In the genomic region with DNA sequence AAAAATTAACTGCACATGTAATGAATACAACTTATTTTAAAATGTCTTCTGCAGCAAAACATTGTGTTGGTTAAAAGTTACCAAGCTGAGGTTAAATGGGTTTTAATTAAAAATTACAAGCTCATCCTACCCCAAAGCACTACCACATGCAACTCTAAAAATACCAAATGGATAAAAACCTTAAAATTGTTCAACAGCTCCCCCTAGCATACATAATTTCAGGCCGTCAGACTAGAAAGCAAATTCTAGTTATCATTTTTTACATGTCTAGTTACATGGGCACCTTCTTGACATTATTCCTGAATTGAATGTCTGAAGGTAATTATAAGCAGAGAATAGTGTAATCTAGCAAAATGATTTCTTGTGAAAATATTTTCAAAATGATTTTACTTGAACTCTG, we compare ENCODE assay signal across 10 cellular contexts.
DNase-seq lines count a peak whose midpoint lies in the region; FAIRE-seq and TF ChIP-seq lines count a peak whose summit lies in the region.
"Had no signal": no experiment of that assay in that cellular context is flagged by ENCODE, and none has a peak within 500 bp of the region (broad histone marks: within the 10 kb centered on the region; RNA-seq: fewer than 3 reads in every experiment).

No MANE protein-coding gene starts in this region.

- H3K27ac ChIP-seq in OCI-LY3 (ENCODE audit: low read length) (no peak overlapping the region), smooth muscle cell (ENCODE audit: low read depth) (no peak overlapping the region), suprapubic skin (no peak overlapping the region)

- H3K27me3 ChIP-seq in OCI-LY3 (ENCODE audit: low read depth, low read length) (no peaks in the 10 kb centered on the region), smooth muscle cell (ENCODE audit: low read depth) (no peaks in the 10 kb centered on the region), suprapubic skin (no peaks in the 10 kb centered on the region)

- no peak for TF ChIP-seq POLR2A in suprapubic skin (IDR thresholded peaks at IDR 0.05)

- H3K4me1 ChIP-seq in OCI-LY3 (ENCODE audit: low read length) (peaks cover 4% of the 10 kb centered on the region), smooth muscle cell (ENCODE audit: low read depth) (peaks cover 14% of the 10 kb centered on the region), suprapubic skin (peaks cover 25% of the 10 kb centered on the region)

- CTCF ChIA-PET in activated naive CD4-positive, alpha-beta T cell treated with anti-CD3 and anti-CD28 coated beads for 36 hours (lab: Charles Lee), result no interaction called here

- no peak overlapping the region for H3K4me2 ChIP-seq in OCI-LY3 (ENCODE audit: low read length)
- H3K4me2 ChIP-seq in smooth muscle cell, result no peak overlapping the region

- no peak overlapping the region for H3K4me3 ChIP-seq in OCI-LY3 (ENCODE audit: low read length)
- no peak overlapping the region for H3K4me3 ChIP-seq in fibroblast of pulmonary artery (replicated peaks; ENCODE audit: low read depth, low read length)
- no peak overlapping the region for H3K4me3 ChIP-seq in smooth muscle cell
- H3K4me3 ChIP-seq in suprapubic skin, result no peak overlapping the region

- H3K9ac ChIP-seq in OCI-LY3 (ENCODE audit: low read length) (no peak overlapping the region), smooth muscle cell (ENCODE audit: low read depth) (no peak overlapping the region)

- peak; percentile 92 for TF ChIP-seq CTCF in OCI-LY3 (IDR thresholded peaks at IDR 0.05; ENCODE audit: low read depth, low read length)
- peak; percentile 63 for TF ChIP-seq CTCF in fibroblast of pulmonary artery (IDR thresholded peaks at IDR 0.05; ENCODE audit: low read length, missing control alignments)
- TF ChIP-seq CTCF in smooth muscle cell (IDR thresholded peaks at IDR 0.05; ENCODE audit: borderline replicate concordance, insufficient read depth, poor library complexity, severe bottlenecking), result peak; percentile 50
- peak in 1 of 2 donors; percentile 23 for TF ChIP-seq CTCF in suprapubic skin (IDR thresholded peaks at IDR 0.05)

- no peaks in the 10 kb centered on the region for H3K9me3 ChIP-seq in OCI-LY3 (ENCODE audit: insufficient read depth, low read length)
- no peaks in the 10 kb centered on the region for H3K9me3 ChIP-seq in smooth muscle cell (replicated peaks; ENCODE audit: low read depth)
- H3K9me3 ChIP-seq in suprapubic skin, result no peaks in the 10 kb centered on the region

- no peaks in the 10 kb centered on the region for H4K20me1 ChIP-seq in OCI-LY3 (ENCODE audit: insufficient read depth, low read length)
- H4K20me1 ChIP-seq in smooth muscle cell (ENCODE audit: low read depth), result peaks cover 8% of the 10 kb centered on the region

- no peak overlapping the region for H3K4me3 Mint-ChIP-seq in activated naive CD4-positive, alpha-beta T cell treated with anti-CD3 and anti-CD28 coated beads for 36 hours
- H3K4me3 Mint-ChIP-seq: activated B cell treated with CpG ODN at 0.5 μM for 24 hours, B cell had no signal

- no peaks in the 10 kb centered on the region for H3K79me2 ChIP-seq in OCI-LY3 (ENCODE audit: low read length)
- no peaks in the 10 kb centered on the region for H3K79me2 ChIP-seq in smooth muscle cell (ENCODE audit: low read depth)

- FAIRE-seq in GM19239 (lab: Jason Lieb, UNC), result no peak

- no peak overlapping the region for H3K27ac Mint-ChIP-seq in activated naive CD4-positive, alpha-beta T cell treated with anti-CD3 and anti-CD28 coated beads for 36 hours
- H3K27ac Mint-ChIP-seq: activated B cell treated with CpG ODN at 0.5 μM for 24 hours, B cell had no signal

- H3K27me3 Mint-ChIP-seq in activated naive CD4-positive, alpha-beta T cell treated with anti-CD3 and anti-CD28 coated beads for 36 hours (ENCODE audit: low read depth), result peaks cover 6% of the 10 kb centered on the region

- intact Hi-C loops in activated naive CD4-positive, alpha-beta T cell treated with anti-CD3 and anti-CD28 coated beads for 36 hours (cut with micrococcal nuclease), result loop anchor here (5.0 kb wide), 1 partner anchor 486 kb away; no protein-coding TSS in a partner anchor

- no peaks in the 10 kb centered on the region for H3K9me3 Mint-ChIP-seq in activated naive CD4-positive, alpha-beta T cell treated with anti-CD3 and anti-CD28 coated beads for 36 hours
- H3K9me3 Mint-ChIP-seq: activated B cell treated with CpG ODN at 0.5 μM for 24 hours had no signal

- no peaks in the 10 kb centered on the region for H3F3A ChIP-seq in smooth muscle cell (ENCODE audit: low read depth)

- H3K36me3 ChIP-seq in OCI-LY3 (replicated peaks; ENCODE audit: low read depth, low read length) (no peaks in the 10 kb centered on the region), smooth muscle cell (ENCODE audit: low read depth) (no peaks in the 10 kb centered on the region), suprapubic skin (no peaks in the 10 kb centered on the region)

- H3K4me1 Mint-ChIP-seq in activated naive CD4-positive, alpha-beta T cell treated with anti-CD3 and anti-CD28 coated beads for 36 hours (ENCODE audit: low read depth), result no peaks in the 10 kb centered on the region
- H3K4me1 Mint-ChIP-seq: activated B cell treated with CpG ODN at 0.5 μM for 24 hours, B cell had no signal

- H2AFZ ChIP-seq in OCI-LY3 (ENCODE audit: low read depth, low read length) (no peak overlapping the region), smooth muscle cell (ENCODE audit: low read depth) (no peak overlapping the region)

- DNase-seq in NCI-H1417 (lab: John Stamatoyannopoulos, UW), result peak; percentile 14 to 62 (median 18)
- no peak for DNase-seq in NCI-H1417 treated with DMSO at 0.1 percent for 48 hours (lab: John Stamatoyannopoulos, UW)
- peak; percentile 64 for DNase-seq in fibroblast of pulmonary artery (ENCODE audit: low read depth)
- no peak for DNase-seq in smooth muscle cell (lab: John Stamatoyannopoulos, UW; ENCODE audit: unreplicated experiment)
- DNase-seq in GM19239 (ENCODE audit: insufficient read length, low spot score), result no peak
- DNase-seq in activated naive CD4-positive, alpha-beta T cell treated with anti-CD3 and anti-CD28 coated beads for 36 hours, result no peak
- no peak for DNase-seq in suprapubic skin (ENCODE audit: low spot score in 2 of 2)
- DNase-seq: activated B cell treated with CpG ODN at 0.5 μM for 24 hours had no signal

- TF ChIP-seq EP300 in suprapubic skin (IDR thresholded peaks at IDR 0.05), result no peak

- no peaks in the 10 kb centered on the region for H3K36me3 Mint-ChIP-seq in activated naive CD4-positive, alpha-beta T cell treated with anti-CD3 and anti-CD28 coated beads for 36 hours (ENCODE audit: low read depth)

- WGBS in smooth muscle cell (ENCODE audit: low lambda C conversion rate), result 62% methylated on average over 1 of the region's 1 CpG
- 23% methylated on average over 1 of the region's 1 CpG for WGBS in suprapubic skin

Comparison
In these comparisons a context has a peak if more than half of its experiments do, and no peak if none do; other contexts are left out.
1. DNase-seq: peak in NCI-H1417 (3 of 3) and fibroblast of pulmonary artery (single experiment); none in NCI-H1417 treated with DMSO at 0.1 percent for 48 hours (single experiment), smooth muscle cell (single experiment), GM19239 (single experiment), activated naive CD4-positive, alpha-beta T cell treated with anti-CD3 and anti-CD28 coated beads for 36 hours (single experiment) and suprapubic skin (0 of 2).